Comparison of ENCODE assay signal across 1 cellular context in the genomic region with DNA sequence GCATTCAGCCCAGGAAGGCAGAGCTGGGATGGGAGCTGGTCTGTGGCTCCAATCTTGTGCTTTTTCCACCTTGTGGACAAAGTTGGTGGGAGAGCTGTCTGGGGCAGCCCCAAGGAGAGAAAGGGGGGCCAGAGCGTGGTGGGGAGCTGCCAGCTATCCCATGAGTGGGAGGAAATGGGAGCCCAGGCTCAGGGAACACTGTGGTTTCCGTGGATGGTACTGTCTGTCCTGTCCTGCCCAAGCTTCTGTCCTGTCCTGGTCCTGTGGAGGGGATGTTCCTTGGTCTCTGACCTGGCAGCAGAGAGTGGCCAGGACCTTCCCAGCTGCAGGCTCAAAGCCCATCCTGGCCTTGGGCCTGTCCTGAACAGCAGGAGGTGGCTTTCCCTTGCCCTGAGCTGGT.
TF ChIP-seq lines count a peak whose summit lies in the region.

No MANE protein-coding gene starts in this region.

TF ChIP-seq in H1, 55 proteins besides CTCF, POLR2A, EP300 and RAD21:
- TF ChIP-seq BRCA1 (IDR thresholded peaks at IDR 0.05; ENCODE audit: low read depth, low read length) (no peak), CREB1 (IDR thresholded peaks at IDR 0.05) (no peak), HDAC2 (IDR thresholded peaks at IDR 0.05; ENCODE audit: borderline replicate concordance in 1 of 2, low read depth in 2 of 2, low read length in 2 of 2) (no peak), CBX8 (IDR thresholded peaks at IDR 0.05; ENCODE audit: borderline replicate concordance, low read depth, low read length) (no peak), TCF12 (IDR thresholded peaks at IDR 0.05; ENCODE audit: low read depth, low read length) (no peak)
- TF ChIP-seq, protein P1, sequence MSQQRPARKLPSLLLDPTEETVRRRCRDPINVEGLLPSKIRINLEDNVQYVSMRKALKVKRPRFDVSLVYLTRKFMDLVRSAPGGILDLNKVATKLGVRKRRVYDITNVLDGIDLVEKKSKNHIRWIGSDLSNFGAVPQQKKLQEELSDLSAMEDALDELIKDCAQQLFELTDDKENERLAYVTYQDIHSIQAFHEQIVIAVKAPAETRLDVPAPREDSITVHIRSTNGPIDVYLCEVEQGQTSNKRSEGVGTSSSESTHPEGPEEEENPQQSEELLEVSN (IDR thresholded peaks at IDR 0.05) = no peak
